In genomic region chr6:125274935-125275334, GRCh38 we compare ENCODE assay signal across 15 cellular contexts.
"Had no signal": no experiment of that assay in that cellular context is flagged by ENCODE, and none has a peak within 500 bp of the region (broad histone marks: within the 10 kb centered on the region; RNA-seq: fewer than 3 reads in every experiment).

No MANE protein-coding gene starts in this region.

- H3K4me1 ChIP-seq: tibial artery, uterus had no signal

- H3K27ac Mint-ChIP-seq: activated naive CD8-positive, alpha-beta T cell treated with anti-CD3 and anti-CD28 coated beads for 36 hours; dendritic cell treated with granulocyte-macrophage colony-stimulating factor and Interleukin-4, amounts not matched to agents 40 ng/mL and 50 ng/mL, for 4 days; stimulated activated naive B cell treated with anti-CD40 and anti-IgM and Interleukin-4, amounts not matched to agents 10 μg/mL and 1 μg/mL and 100 μg/mL, for 72 hours had no signal

- H3K27me3 ChIP-seq: esophagus squamous epithelium, tibial artery, uterus had no signal

- H3K9me3 Mint-ChIP-seq: activated naive CD8-positive, alpha-beta T cell treated with anti-CD3 and anti-CD28 coated beads for 36 hours; dendritic cell treated with granulocyte-macrophage colony-stimulating factor and Interleukin-4, amounts not matched to agents 40 ng/mL and 50 ng/mL, for 4 days; stimulated activated naive B cell treated with anti-CD40 and anti-IgM and Interleukin-4, amounts not matched to agents 10 μg/mL and 1 μg/mL and 100 μg/mL, for 72 hours had no signal

- DNase-seq: activated CD4-positive, alpha-beta T cell treated with anti-CD3 and anti-CD28 coated beads, Interleukin-2, amount 50 U/mL, for 1 hour; activated CD8-positive, alpha-beta memory T cell treated with anti-CD3 and anti-CD28 coated beads for 24 hours; activated naive CD8-positive, alpha-beta T cell treated with anti-CD3 and anti-CD28 coated beads for 36 hours; esophagus squamous epithelium; hippocampal formation; naive thymus-derived CD4-positive, alpha-beta T cell; posterior cingulate gyrus; retina; stimulated activated CD4-positive, alpha-beta T cell treated with anti-CD3 and anti-CD28 coated beads, Interleukin-2, amount 100 ng/mL, for 48 hours; stimulated activated naive B cell treated with anti-CD40 and anti-IgM and Interleukin-4, amounts not matched to agents 10 μg/mL and 1 μg/mL and 100 μg/mL, for 72 hours; tibial artery; uterus had no signal

- H3K4me3 ChIP-seq: esophagus squamous epithelium, lung, tibial artery, uterus had no signal

- H3K9me3 ChIP-seq: esophagus squamous epithelium, tibial artery, uterus had no signal

- H3K36me3 ChIP-seq: uterus had no signal

- ATAC-seq: activated CD4-positive, CD25-positive, alpha-beta regulatory T cell treated with anti-CD3 and anti-CD28 coated beads, Interleukin-2, amount 50 U/mL, for 24 hours; naive thymus-derived CD4-positive, alpha-beta T cell; stimulated activated naive B cell treated with anti-CD40 and anti-IgM and Interleukin-4, amounts not matched to agents 10 μg/mL and 1 μg/mL and 100 μg/mL, for 72 hours had no signal

- H3K4me3 Mint-ChIP-seq: activated naive CD8-positive, alpha-beta T cell treated with anti-CD3 and anti-CD28 coated beads for 36 hours; dendritic cell treated with granulocyte-macrophage colony-stimulating factor and Interleukin-4, amounts not matched to agents 40 ng/mL and 50 ng/mL, for 4 days; naive thymus-derived CD4-positive, alpha-beta T cell; stimulated activated naive B cell treated with anti-CD40 and anti-IgM and Interleukin-4, amounts not matched to agents 10 μg/mL and 1 μg/mL and 100 μg/mL, for 72 hours had no signal

- H3K27ac ChIP-seq: esophagus squamous epithelium, tibial artery, uterus had no signal

- H3K27me3 Mint-ChIP-seq: activated naive CD8-positive, alpha-beta T cell treated with anti-CD3 and anti-CD28 coated beads for 36 hours; dendritic cell treated with granulocyte-macrophage colony-stimulating factor and Interleukin-4, amounts not matched to agents 40 ng/mL and 50 ng/mL, for 4 days; naive thymus-derived CD4-positive, alpha-beta T cell; stimulated activated naive B cell treated with anti-CD40 and anti-IgM and Interleukin-4, amounts not matched to agents 10 μg/mL and 1 μg/mL and 100 μg/mL, for 72 hours had no signal
